ENCODE assay signal across 2 cellular contexts in genomic region chr3:159669024-159669476, GRCh38.
TF ChIP-seq lines count a peak whose summit lies in the region.

No MANE protein-coding gene starts in this region.

TF ChIP-seq in A549, 52 proteins besides CTCF, POLR2A, EP300 and RAD21 (continued from another document):
- no peak for TF ChIP-seq HDAC2 (IDR thresholded peaks at IDR 0.05)
- no peak for TF ChIP-seq FOSB (CRISPR knock-in tag; IDR thresholded peaks at IDR 0.05)
- no peak; the same call in 1 of the 2 replicates for TF ChIP-seq GATA3 (IDR thresholded peaks at IDR 0.05; ENCODE audit: borderline replicate concordance)
- TF ChIP-seq RCOR1 (IDR thresholded peaks at IDR 0.05; ENCODE audit: low read depth, low read length): no peak
- TF ChIP-seq SREBF2 (IDR thresholded peaks at IDR 0.05): no peak
- TF ChIP-seq MAFK (IDR thresholded peaks at IDR 0.05; ENCODE audit: partially characterized antibody): no peak
- TF ChIP-seq ZC3H11A (IDR thresholded peaks at IDR 0.05): no peak
- no peak for TF ChIP-seq BHLHE40 (IDR thresholded peaks at IDR 0.05; ENCODE audit: low read depth, low read length)
- TF ChIP-seq TFCP2L1 (CRISPR knock-in tag; IDR thresholded peaks at IDR 0.05): no peak
- no peak for TF ChIP-seq PHF8 (IDR thresholded peaks at IDR 0.05; ENCODE audit: borderline replicate concordance, low read depth)
- peak; percentile 19 to 20; a peak in 2 of 4 replicates for TF ChIP-seq CEBPB (IDR thresholded peaks at IDR 0.05)
- TF ChIP-seq HMGXB4 (CRISPR knock-in tag; IDR thresholded peaks at IDR 0.05; ENCODE audit: borderline replicate concordance): no peak
- peak in 1 of 2 experiments; percentile 37; a peak in 1 of 5 replicates for TF ChIP-seq JUN (IDR thresholded peaks at IDR 0.05)
- no peak for TF ChIP-seq REST (IDR thresholded peaks at IDR 0.05)
- TF ChIP-seq SMC3 (IDR thresholded peaks at IDR 0.05): peak; percentile 24; the same call in 1 of the 3 replicates

TF ChIP-seq in endothelial cell of umbilical vein, 7 proteins besides CTCF, POLR2A, EP300 and RAD21 (continued from another document):
- TF ChIP-seq GATA2 (IDR thresholded peaks at IDR 0.05; ENCODE audit: insufficient read depth, insufficient read length, low read depth, low read length) (no peak), FOS (IDR thresholded peaks at IDR 0.05; ENCODE audit: borderline replicate concordance, insufficient read depth, low read length) (no peak), MAX (IDR thresholded peaks at IDR 0.05; ENCODE audit: insufficient read depth, insufficient read length) (no peak), MYC (IDR thresholded peaks at IDR 0.05; ENCODE audit: low read depth, low read length) (no peak), EZH2 (IDR thresholded peaks at IDR 0.05; ENCODE audit: borderline replicate concordance, low read depth, low read length, severe bottlenecking) (no peak)
TF ChIP-seq in endothelial cell of umbilical vein: peak in this region for 0.
